Comparison of ENCODE assay signal across 8 cellular contexts in the genomic region with DNA sequence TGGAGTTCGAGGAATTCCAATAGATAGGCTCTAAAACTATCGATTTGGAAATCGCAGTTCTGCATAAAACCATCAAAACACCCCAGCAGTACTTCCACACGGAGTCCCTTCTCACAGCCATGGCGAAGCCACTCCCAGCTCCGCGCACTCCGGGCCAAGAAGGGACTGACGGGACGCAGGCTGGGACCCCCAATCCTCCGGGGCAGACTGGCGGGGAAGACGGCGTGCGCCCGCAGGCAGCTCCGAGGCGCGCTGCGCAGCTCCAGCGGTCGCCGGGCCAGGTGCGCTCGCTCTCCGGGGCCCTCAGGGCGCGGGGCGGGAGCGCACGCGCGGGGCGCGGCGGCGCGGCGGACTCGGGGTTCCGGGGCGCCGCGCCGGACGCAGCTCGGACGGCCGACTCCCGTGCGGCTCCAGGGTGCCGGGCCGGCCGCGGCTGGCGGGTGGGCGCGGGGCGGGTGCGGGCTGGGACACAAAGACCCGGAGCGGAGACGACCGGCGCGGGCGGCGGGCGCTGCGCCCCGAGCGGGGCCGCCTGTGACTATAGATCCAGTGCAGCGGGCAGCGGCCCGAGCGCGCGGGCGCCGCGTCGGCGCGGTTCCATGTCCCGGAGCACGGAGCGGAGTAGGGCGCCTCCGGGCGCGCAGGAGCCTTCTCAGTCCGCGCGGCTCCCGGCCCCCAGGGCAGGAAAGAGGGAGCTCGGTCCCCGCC. TPM values are rescaled to one million over a fixed set of nuclear protein-coding genes. Genes with fewer than 3 reads are reported as not detected.
A peak's percentile ranks its signal among the peaks of the same experiment; 100 is the strongest.
DNase-seq lines count a peak whose midpoint lies in the region; ATAC-seq lines count a peak whose summit lies in the region.

No MANE protein-coding gene starts in this region.

- peak overlapping the region; percentile 77 to 91 (median 87) for H3K4me3 Mint-ChIP-seq in CD8-positive, alpha-beta memory T cell

- DNase-seq in CD8-positive, alpha-beta memory T cell = peak in 4 of 5 donors; percentile 3 to 42 (median 13)
- DNase-seq in activated CD4-positive, alpha-beta T cell treated with anti-CD3 and anti-CD28 coated beads for 48 hours = peak; percentile 4
- DNase-seq in epithelial cell of prostate (ENCODE audit: low read depth, low spot score) (no peak), myocyte (ENCODE audit: low read depth) (peak; percentile 40), CD1c-positive myeloid dendritic cell (ENCODE audit: extremely low spot score) (no peak), NCI-H226 (no peak)

- H3K36me3 ChIP-seq in CD8-positive, alpha-beta memory T cell (ENCODE audit: insufficient read depth, low read length) = no peaks in the 10 kb centered on the region

- peak overlapping the region; percentile 80 for H3K4me3 ChIP-seq in CD8-positive, alpha-beta memory T cell (ENCODE audit: low read length)

- CTCF ChIA-PET in CD8-positive, alpha-beta memory T cell (lab: Charles Lee) = interaction anchor here (1.7 to 3.4 kb wide), 4 partner anchors 9 to 32 kb away, joined by 7 to 36 read pairs (median 16); a partner anchor contains a TSS

- H3K27me3 ChIP-seq in CD8-positive, alpha-beta memory T cell (ENCODE audit: insufficient read depth, low read length, poor library complexity, severe bottlenecking) = peaks cover 21% of the 10 kb centered on the region

- no peaks in the 10 kb centered on the region for H3K9me3 ChIP-seq in CD8-positive, alpha-beta memory T cell (ENCODE audit: low read length)

- peaks cover 23 to 39% of the 10 kb centered on the region in 2 donors for H3K27me3 Mint-ChIP-seq in CD8-positive, alpha-beta memory T cell

- peaks cover 24% of the 10 kb centered on the region for H3K4me1 ChIP-seq in CD8-positive, alpha-beta memory T cell (ENCODE audit: insufficient read depth, low read length)

- H3K4me1 Mint-ChIP-seq in CD8-positive, alpha-beta memory T cell = peaks cover 22 to 31% (median 25%) of the 10 kb centered on the region in 3 donors

- no peaks in the 10 kb centered on the region for H3K9me3 Mint-ChIP-seq in CD8-positive, alpha-beta memory T cell

- POLR2A ChIA-PET in CD8-positive, alpha-beta memory T cell (lab: Charles Lee) = interaction anchor here (1.8 kb wide), 1 partner anchor 34 kb away, joined by 6 read pairs; a partner anchor contains a TSS

- peak overlapping the region in 2 of 8 donors; percentile 52 to 53 for H3K27ac Mint-ChIP-seq in CD8-positive, alpha-beta memory T cell

- no peak overlapping the region for H3K27ac ChIP-seq in CD8-positive, alpha-beta memory T cell (ENCODE audit: low read depth, low read length)
- H3K27ac ChIP-seq in epithelial cell of prostate = peak overlapping the region; percentile 83

- peaks cover 0 to 4% (median 0%) of the 10 kb centered on the region in 3 donors for H3K36me3 Mint-ChIP-seq in CD8-positive, alpha-beta memory T cell

- ATAC-seq in GM19395 (IDR thresholded peaks at IDR 0.05; ENCODE audit: unreplicated experiment) (peak; percentile 38), HG03354 (IDR thresholded peaks at IDR 0.05; ENCODE audit: poor library complexity, severe bottlenecking, unreplicated experiment) (peak; percentile 26)

RNA-seq across cellular contexts. Expression of a gene that starts 0.5 kb away (rescaled TPM):
- total RNA-seq in CD8-positive, alpha-beta memory T cell = under 1 TPM; 0.11 to 0.22 TPM
- polyA plus RNA-seq in CD8-positive, alpha-beta memory T cell = 0.05 TPM
- 4.4 and 4.8 TPM in 2 replicates for total RNA-seq in myocyte
- 10.9 TPM for polyA plus RNA-seq in myocyte (2012)

RNA-seq across cellular contexts. Expression of a gene that starts 32.9 kb away (rescaled TPM):
- 10 to 100 TPM; 85.8 to 89.0 TPM for total RNA-seq in CD8-positive, alpha-beta memory T cell
- 39.2 TPM for polyA plus RNA-seq in CD8-positive, alpha-beta memory T cell
- total RNA-seq in myocyte = 59.6 and 66.2 TPM in 2 replicates
- 44.5 TPM for polyA plus RNA-seq in myocyte (2012)

Comparison
In these comparisons a context has a peak if more than half of its experiments do, and no peak if none do; other contexts are left out.
1. DNase-seq: peak in CD8-positive, alpha-beta memory T cell (4 of 5), activated CD4-positive, alpha-beta T cell treated with anti-CD3 and anti-CD28 coated beads for 48 hours (single experiment) and myocyte (single experiment); none in epithelial cell of prostate (single experiment), CD1c-positive myeloid dendritic cell (single experiment) and NCI-H226 (single experiment).